Comparison of ENCODE assay signal across 9 cellular contexts in the genomic region with DNA sequence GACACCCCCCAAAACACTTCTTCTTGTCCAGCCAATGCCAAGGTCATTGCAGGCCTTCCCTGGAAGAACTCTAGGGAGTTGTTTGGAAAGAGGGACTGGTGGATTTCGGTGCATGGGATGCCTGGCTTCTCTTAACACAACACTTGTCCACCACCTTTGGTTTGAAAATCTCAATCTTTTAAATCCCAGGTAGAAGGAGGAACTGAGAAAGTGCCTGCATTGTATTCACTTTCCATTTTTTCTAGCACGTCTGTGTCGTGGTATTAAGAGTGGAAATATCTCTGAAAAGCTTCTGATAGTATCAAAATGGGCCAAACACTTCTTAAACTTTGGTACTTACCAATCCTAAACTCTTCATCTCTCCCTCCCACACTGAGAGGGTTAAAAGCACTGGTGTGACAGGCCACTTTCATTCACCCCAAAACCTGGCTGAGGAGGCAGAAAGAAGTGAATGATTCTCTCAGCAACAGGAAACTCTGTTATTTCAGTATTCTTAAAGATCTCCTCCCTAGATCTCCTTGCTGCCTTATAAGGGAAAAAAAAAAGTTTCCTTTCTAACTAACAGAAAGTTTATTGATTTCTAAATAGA. TPM values are rescaled to one million over a fixed set of nuclear protein-coding genes. Genes with fewer than 3 reads are reported as not detected.
DNase-seq lines count a peak whose midpoint lies in the region; ATAC-seq and TF ChIP-seq lines count a peak whose summit lies in the region.
"Had no signal": no experiment of that assay in that cellular context is flagged by ENCODE, and none has a peak within 500 bp of the region (broad histone marks: within the 10 kb centered on the region; RNA-seq: fewer than 3 reads in every experiment).

No MANE protein-coding gene starts in this region.

- peak; percentile 22 for ATAC-seq in GM18519 (IDR thresholded peaks at IDR 0.05; ENCODE audit: low FRiP score, unreplicated experiment)
- ATAC-seq in HG02885 (IDR thresholded peaks at IDR 0.05; ENCODE audit: poor library complexity, unreplicated experiment) = peak; percentile 18

- H3K27me3 ChIP-seq in skeletal muscle tissue (ENCODE audit: control insufficient read depth in 3 of 3, insufficient read depth in 3 of 3, low read length in 3 of 3) (no peaks in the 10 kb centered on the region), GM23248 (replicated peaks; ENCODE audit: insufficient read depth) (no peaks in the 10 kb centered on the region)

- H3K9me3 ChIP-seq in skeletal muscle tissue (ENCODE audit: control insufficient read depth in 3 of 3, low read length in 3 of 3) = no peaks in the 10 kb centered on the region
- no peaks in the 10 kb centered on the region for H3K9me3 ChIP-seq in GM23248 (ENCODE audit: low read depth)

- no peaks in the 10 kb centered on the region for H3K36me3 ChIP-seq in skeletal muscle tissue (ENCODE audit: control insufficient read depth in 3 of 3, insufficient read depth in 3 of 3, low read length in 3 of 3)
- no peaks in the 10 kb centered on the region for H3K36me3 ChIP-seq in GM23248 (ENCODE audit: low read depth)

- no peak overlapping the region for H2AFZ ChIP-seq in GM23248

- H4K20me1 ChIP-seq in GM23248 (ENCODE audit: insufficient read depth) = no peaks in the 10 kb centered on the region

- peaks cover 68% of the 10 kb centered on the region for H3K27me3 Mint-ChIP-seq in activated CD4-positive, alpha-beta T cell treated with anti-CD3 and anti-CD28 coated beads, Interleukin-2, amount 10 ng/mL, durations not matched to agents 7 days and 5 days

- H3K27ac ChIP-seq in skeletal muscle tissue (ENCODE audit: low read depth, low read length) (peak overlapping the region; percentile 95), GM23248 (no peak overlapping the region)

- H3K4me3 ChIP-seq in cardiac fibroblast (replicated peaks in 1 of 2; ENCODE audit: low read depth in 2 of 2, low read length in 2 of 2) (peak overlapping the region; percentile 12 to 61), skeletal muscle tissue (ENCODE audit: low read length in 3 of 3) (peak overlapping the region; percentile 73 to 90 (median 84)), GM23248 (no peak overlapping the region)

- 97 to 99% methylated on average over 3 of the region's 3 CpGs for WGBS in GM23248 (ENCODE audit: low coverage in 1 of 2, low lambda C conversion rate in 2 of 2, missing lambda C conversion rate in 2 of 2), 2 experiments

- H3K4me1 ChIP-seq in skeletal muscle tissue (ENCODE audit: control insufficient read depth in 3 of 3, insufficient read depth in 3 of 3, low read length in 3 of 3) (peaks cover 26 to 51% (median 29%) of the 10 kb centered on the region in 3 donors), GM23248 (ENCODE audit: insufficient read depth) (peaks cover 25% of the 10 kb centered on the region)

- H3K4me3 Mint-ChIP-seq in activated CD4-positive, alpha-beta T cell treated with anti-CD3 and anti-CD28 coated beads, Interleukin-2, amount 10 ng/mL, durations not matched to agents 7 days and 5 days = no peak overlapping the region

- in situ Hi-C loops in GM23248 (cut with MboI) = no loop called here

- TF ChIP-seq CTCF in cardiac fibroblast (IDR thresholded peaks at IDR 0.05; ENCODE audit: low read depth, low read length) = no peak

- no peaks in the 10 kb centered on the region for H3K9me3 Mint-ChIP-seq in activated CD4-positive, alpha-beta T cell treated with anti-CD3 and anti-CD28 coated beads, Interleukin-2, amount 10 ng/mL, durations not matched to agents 7 days and 5 days

- no peak overlapping the region for H3K27ac Mint-ChIP-seq in activated CD4-positive, alpha-beta T cell treated with anti-CD3 and anti-CD28 coated beads, Interleukin-2, amount 10 ng/mL, durations not matched to agents 7 days and 5 days

- H3K36me3 Mint-ChIP-seq in activated CD4-positive, alpha-beta T cell treated with anti-CD3 and anti-CD28 coated beads, Interleukin-2, amount 10 ng/mL, durations not matched to agents 7 days and 5 days (ENCODE audit: low read depth) = peaks cover 6% of the 10 kb centered on the region

- peak in 1 of 2 donors; percentile 30 for DNase-seq in cardiac fibroblast (ENCODE audit: low read depth in 2 of 2)
- no peak for DNase-seq in GM23248
- no peak for DNase-seq in NCI-H2107 treated with DMSO at 0.1 percent for 48 hours (lab: John Stamatoyannopoulos, UW; ENCODE audit: unreplicated experiment)
- no peak for DNase-seq in activated CD4-positive, alpha-beta T cell treated with anti-CD3 and anti-CD28 coated beads, Interleukin-2, amount 10 ng/mL, durations not matched to agents 7 days and 5 days
- no peak for DNase-seq in NCI-H510A (lab: John Stamatoyannopoulos, UW)
- DNase-seq: stimulated activated CD4-positive, alpha-beta T cell treated with anti-CD3 and anti-CD28 coated beads, Interleukin-4, amount 100 ng/mL, for 4 hours had no signal

- no peak overlapping the region for H3K4me2 ChIP-seq in GM23248 (ENCODE audit: unreplicated experiment)

- POLR2A ChIA-PET in activated CD4-positive, alpha-beta T cell treated with anti-CD3 and anti-CD28 coated beads, Interleukin-2, amount 10 ng/mL, durations not matched to agents 7 days and 5 days (lab: Charles Lee) = no interaction called here

- H3K79me2 ChIP-seq in GM23248 (ENCODE audit: insufficient read depth) = no peaks in the 10 kb centered on the region; the same call in 1 of the 2 replicates

- no peaks in the 10 kb centered on the region for H3K9me2 ChIP-seq in GM23248 (ENCODE audit: insufficient read depth)

- H3F3A ChIP-seq in GM23248 (ENCODE audit: insufficient read depth) = peaks cover 49% of the 10 kb centered on the region

- H3K4me1 Mint-ChIP-seq in activated CD4-positive, alpha-beta T cell treated with anti-CD3 and anti-CD28 coated beads, Interleukin-2, amount 10 ng/mL, durations not matched to agents 7 days and 5 days = peaks cover 29% of the 10 kb centered on the region

- peak overlapping the region; percentile 89 to 95 (median 93) for H3K9ac ChIP-seq in skeletal muscle tissue (ENCODE audit: low read depth in 1 of 3, low read length in 3 of 3)
- H3K9ac ChIP-seq in GM23248 = no peak overlapping the region

- CTCF ChIA-PET in activated CD4-positive, alpha-beta T cell treated with anti-CD3 and anti-CD28 coated beads, Interleukin-2, amount 10 ng/mL, durations not matched to agents 7 days and 5 days (lab: Charles Lee) = no interaction called here

RNA-seq across cellular contexts. Expression of a gene that starts 3.8 kb away (rescaled TPM):
- total RNA-seq in skeletal muscle tissue = 95.0 TPM
- total RNA-seq in GM23248 (2014; rRNA removed; shearing (Covaris generic)) = 3.4 and 5.3 TPM in 2 replicates
- polyA plus RNA-seq in GM23248 (2016; fragmentation: Nextera tagmentation; extraction: Ambion mirVana) = 5.8 and 6.0 TPM in 2 replicates
- total RNA-seq in activated CD4-positive, alpha-beta T cell treated with anti-CD3 and anti-CD28 coated beads, Interleukin-2, amount 10 ng/mL, durations not matched to agents 7 days and 5 days = not detected

Comparison
In these comparisons a context has a peak if more than half of its experiments do, and no peak if none do; other contexts are left out.
1. RNA of a gene that starts 3.8 kb away (total RNA-seq): 95.0 TPM in skeletal muscle tissue (single experiment); 3.4 to 5.3 TPM in GM23248 and not detected in activated CD4-positive, alpha-beta T cell treated with anti-CD3 and anti-CD28 coated beads, Interleukin-2, amount 10 ng/mL, durations not matched to agents 7 days and 5 days; every median in the first group is over 10 times any median in the second.